In the genomic region with DNA sequence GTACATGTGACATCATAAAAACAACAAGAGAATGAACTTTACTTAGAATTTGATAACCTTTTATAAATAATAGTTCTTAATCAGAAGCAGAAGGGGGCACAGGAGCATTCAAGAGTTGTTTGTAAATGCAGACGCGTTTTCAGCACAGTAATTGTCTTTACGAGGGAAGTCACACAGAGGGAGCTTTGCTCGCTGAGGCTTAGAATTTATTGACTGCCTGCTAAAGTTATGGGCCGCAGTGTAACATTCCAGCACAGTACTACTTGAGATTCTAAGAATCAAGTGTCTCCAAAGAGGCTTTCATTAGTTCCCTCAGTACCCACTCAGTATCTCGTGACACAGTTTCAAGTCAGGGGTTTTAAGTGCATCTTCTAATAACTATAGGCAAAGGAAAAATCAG, we compare ENCODE assay signal across 1 cellular context.
TF ChIP-seq lines count a peak whose summit lies in the region.

No MANE protein-coding gene starts in this region.

TF ChIP-seq in GM23338, 12 proteins besides CTCF, POLR2A, EP300 and RAD21 (continued from another document):
- TF ChIP-seq, protein P1, sequence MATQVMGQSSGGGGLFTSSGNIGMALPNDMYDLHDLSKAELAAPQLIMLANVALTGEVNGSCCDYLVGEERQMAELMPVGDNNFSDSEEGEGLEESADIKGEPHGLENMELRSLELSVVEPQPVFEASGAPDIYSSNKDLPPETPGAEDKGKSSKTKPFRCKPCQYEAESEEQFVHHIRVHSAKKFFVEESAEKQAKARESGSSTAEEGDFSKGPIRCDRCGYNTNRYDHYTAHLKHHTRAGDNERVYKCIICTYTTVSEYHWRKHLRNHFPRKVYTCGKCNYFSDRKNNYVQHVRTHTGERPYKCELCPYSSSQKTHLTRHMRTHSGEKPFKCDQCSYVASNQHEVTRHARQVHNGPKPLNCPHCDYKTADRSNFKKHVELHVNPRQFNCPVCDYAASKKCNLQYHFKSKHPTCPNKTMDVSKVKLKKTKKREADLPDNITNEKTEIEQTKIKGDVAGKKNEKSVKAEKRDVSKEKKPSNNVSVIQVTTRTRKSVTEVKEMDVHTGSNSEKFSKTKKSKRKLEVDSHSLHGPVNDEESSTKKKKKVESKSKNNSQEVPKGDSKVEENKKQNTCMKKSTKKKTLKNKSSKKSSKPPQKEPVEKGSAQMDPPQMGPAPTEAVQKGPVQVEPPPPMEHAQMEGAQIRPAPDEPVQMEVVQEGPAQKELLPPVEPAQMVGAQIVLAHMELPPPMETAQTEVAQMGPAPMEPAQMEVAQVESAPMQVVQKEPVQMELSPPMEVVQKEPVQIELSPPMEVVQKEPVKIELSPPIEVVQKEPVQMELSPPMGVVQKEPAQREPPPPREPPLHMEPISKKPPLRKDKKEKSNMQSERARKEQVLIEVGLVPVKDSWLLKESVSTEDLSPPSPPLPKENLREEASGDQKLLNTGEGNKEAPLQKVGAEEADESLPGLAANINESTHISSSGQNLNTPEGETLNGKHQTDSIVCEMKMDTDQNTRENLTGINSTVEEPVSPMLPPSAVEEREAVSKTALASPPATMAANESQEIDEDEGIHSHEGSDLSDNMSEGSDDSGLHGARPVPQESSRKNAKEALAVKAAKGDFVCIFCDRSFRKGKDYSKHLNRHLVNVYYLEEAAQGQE (IDR thresholded peaks at IDR 0.05; ENCODE audit: unreplicated experiment), result no peak
- TF ChIP-seq ZNF331 (CRISPR knock-in tag; IDR thresholded peaks at IDR 0.05; ENCODE audit: low read depth) (no peak), CREB1 (CRISPR knock-in tag; IDR thresholded peaks at IDR 0.05; ENCODE audit: low read depth) (no peak), EZH2 (IDR thresholded peaks at IDR 0.05; ENCODE audit: low read depth, unreplicated experiment) (no peak), JUNB (IDR thresholded peaks at IDR 0.05; ENCODE audit: unreplicated experiment) (no peak), NANOG (IDR thresholded peaks at IDR 0.05; ENCODE audit: borderline replicate concordance) (no peak), ZNF114 (CRISPR knock-in tag; IDR thresholded peaks at IDR 0.05) (no peak)
- TF ChIP-seq, protein P2, sequence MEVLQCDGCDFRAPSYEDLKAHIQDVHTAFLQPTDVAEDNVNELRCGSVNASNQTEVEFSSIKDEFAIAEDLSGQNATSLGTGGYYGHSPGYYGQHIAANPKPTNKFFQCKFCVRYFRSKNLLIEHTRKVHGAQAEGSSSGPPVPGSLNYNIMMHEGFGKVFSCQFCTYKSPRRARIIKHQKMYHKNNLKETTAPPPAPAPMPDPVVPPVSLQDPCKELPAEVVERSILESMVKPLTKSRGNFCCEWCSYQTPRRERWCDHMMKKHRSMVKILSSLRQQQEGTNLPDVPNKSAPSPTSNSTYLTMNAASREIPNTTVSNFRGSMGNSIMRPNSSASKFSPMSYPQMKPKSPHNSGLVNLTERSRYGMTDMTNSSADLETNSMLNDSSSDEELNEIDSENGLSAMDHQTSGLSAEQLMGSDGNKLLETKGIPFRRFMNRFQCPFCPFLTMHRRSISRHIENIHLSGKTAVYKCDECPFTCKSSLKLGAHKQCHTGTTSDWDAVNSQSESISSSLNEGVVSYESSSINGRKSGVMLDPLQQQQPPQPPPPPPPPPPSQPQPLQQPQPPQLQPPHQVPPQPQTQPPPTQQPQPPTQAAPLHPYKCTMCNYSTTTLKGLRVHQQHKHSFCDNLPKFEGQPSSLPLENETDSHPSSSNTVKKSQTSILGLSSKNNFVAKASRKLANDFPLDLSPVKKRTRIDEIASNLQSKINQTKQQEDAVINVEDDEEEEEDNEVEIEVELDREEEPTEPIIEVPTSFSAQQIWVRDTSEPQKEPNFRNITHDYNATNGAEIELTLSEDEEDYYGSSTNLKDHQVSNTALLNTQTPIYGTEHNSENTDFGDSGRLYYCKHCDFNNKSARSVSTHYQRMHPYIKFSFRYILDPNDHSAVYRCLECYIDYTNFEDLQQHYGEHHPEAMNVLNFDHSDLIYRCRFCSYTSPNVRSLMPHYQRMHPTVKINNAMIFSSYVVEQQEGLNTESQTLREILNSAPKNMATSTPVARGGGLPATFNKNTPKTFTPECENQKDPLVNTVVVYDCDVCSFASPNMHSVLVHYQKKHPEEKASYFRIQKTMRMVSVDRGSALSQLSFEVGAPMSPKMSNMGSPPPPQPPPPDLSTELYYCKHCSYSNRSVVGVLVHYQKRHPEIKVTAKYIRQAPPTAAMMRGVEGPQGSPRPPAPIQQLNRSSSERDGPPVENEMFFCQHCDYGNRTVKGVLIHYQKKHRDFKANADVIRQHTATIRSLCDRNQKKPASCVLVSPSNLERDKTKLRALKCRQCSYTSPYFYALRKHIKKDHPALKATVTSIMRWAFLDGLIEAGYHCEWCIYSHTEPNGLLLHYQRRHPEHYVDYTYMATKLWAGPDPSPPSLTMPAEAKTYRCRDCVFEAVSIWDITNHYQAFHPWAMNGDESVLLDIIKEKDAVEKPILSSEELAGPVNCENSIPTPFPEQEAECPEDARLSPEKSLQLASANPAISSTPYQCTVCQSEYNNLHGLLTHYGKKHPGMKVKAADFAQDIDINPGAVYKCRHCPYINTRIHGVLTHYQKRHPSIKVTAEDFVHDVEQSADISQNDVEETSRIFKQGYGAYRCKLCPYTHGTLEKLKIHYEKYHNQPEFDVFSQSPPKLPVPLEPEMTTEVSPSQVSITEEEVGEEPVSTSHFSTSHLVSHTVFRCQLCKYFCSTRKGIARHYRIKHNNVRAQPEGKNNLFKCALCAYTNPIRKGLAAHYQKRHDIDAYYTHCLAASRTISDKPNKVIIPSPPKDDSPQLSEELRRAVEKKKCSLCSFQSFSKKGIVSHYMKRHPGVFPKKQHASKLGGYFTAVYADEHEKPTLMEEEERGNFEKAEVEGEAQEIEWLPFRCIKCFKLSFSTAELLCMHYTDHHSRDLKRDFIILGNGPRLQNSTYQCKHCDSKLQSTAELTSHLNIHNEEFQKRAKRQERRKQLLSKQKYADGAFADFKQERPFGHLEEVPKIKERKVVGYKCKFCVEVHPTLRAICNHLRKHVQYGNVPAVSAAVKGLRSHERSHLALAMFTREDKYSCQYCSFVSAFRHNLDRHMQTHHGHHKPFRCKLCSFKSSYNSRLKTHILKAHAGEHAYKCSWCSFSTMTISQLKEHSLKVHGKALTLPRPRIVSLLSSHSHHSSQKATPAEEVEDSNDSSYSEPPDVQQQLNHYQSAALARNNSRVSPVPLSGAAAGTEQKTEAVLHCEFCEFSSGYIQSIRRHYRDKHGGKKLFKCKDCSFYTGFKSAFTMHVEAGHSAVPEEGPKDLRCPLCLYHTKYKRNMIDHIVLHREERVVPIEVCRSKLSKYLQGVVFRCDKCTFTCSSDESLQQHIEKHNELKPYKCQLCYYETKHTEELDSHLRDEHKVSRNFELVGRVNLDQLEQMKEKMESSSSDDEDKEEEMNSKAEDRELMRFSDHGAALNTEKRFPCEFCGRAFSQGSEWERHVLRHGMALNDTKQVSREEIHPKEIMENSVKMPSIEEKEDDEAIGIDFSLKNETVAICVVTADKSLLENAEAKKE (CRISPR knock-in tag; IDR thresholded peaks at IDR 0.05), result no peak
